Comparison of ENCODE assay signal across 10 cellular contexts in the genomic region with DNA sequence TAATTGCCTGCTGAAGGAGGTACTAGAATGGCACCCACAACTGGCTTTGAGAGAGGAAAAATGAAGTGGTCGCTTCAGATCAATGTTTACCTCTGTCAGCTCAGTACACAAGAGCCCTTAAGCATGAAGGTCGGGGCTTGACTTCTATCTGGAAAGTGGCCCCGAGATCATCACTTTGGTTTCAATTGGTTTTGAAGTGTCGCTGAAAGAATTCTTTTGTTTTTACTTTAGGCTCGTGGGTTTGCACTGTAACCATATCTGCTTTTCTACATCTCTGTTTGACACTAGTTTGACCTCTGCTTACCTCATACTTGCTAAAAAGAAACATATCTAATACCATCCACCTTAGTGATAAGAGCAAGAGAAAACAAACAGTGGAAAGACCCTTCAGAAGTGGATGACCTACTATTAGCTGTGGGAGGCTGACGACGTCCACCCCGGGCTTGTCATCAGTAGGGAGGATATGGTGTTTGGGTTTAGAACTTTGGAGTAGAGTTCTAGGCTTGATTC.
DNase-seq lines count a peak whose midpoint lies in the region; ATAC-seq lines count a peak whose summit lies in the region.
"Had no signal": no experiment of that assay in that cellular context is flagged by ENCODE, and none has a peak within 500 bp of the region (broad histone marks: within the 10 kb centered on the region; RNA-seq: fewer than 3 reads in every experiment).

No MANE protein-coding gene starts in this region.

- ATAC-seq in activated naive CD4-positive, alpha-beta T cell treated with anti-CD3 and anti-CD28 coated beads, Interleukin-2, amount 50 U/mL, for 72 hours: peak; percentile 47 to 74
- ATAC-seq in HG03354 (IDR thresholded peaks at IDR 0.05; ENCODE audit: poor library complexity, severe bottlenecking, unreplicated experiment): peak; percentile 78
- peak; percentile 94 for ATAC-seq in stimulated activated naive CD8-positive, alpha-beta T cell treated with anti-CD3 and anti-CD28 coated beads, Interleukin-15, Interleukin-2, amounts not matched to agents 100 U/mL and 50 U/mL, for 24 hours

- no peak for DNase-seq in activated naive CD4-positive, alpha-beta T cell treated with anti-CD3 and anti-CD28 coated beads, Interleukin-2, amount 50 U/mL, for 72 hours (ENCODE audit: low spot score in 2 of 2)
- no peak for DNase-seq in activated naive CD4-positive, alpha-beta T cell treated with anti-CD3 and anti-CD28 coated beads, Interleukin-2, amount 10 ng/mL, durations not matched to agents 7 days and 5 days
- peak; percentile 30 to 46 for DNase-seq in activated T-cell treated with anti-CD3 and anti-CD28 coated beads, Interleukin-2, amount 50 U/mL, for 48 hours
- no peak for DNase-seq in stimulated activated naive CD8-positive, alpha-beta T cell treated with anti-CD3 and anti-CD28 coated beads, Interleukin-15, Interleukin-2, amounts not matched to agents 100 U/mL and 50 U/mL, for 24 hours
- DNase-seq in T1000 (lab: John Stamatoyannopoulos, UW) (no peak), NCI-H2227 treated with DMSO at 0.1 percent for 48 hours (lab: John Stamatoyannopoulos, UW) (no peak)
- DNase-seq in stimulated activated CD4-positive, alpha-beta T cell treated with anti-CD3 and anti-CD28 coated beads, Interleukin-2, amount 100 ng/mL, for 24 hours: no peak
- DNase-seq: NCI-H1417, nucleus accumbens had no signal

- H3K4me1 Mint-ChIP-seq in activated naive CD4-positive, alpha-beta T cell treated with anti-CD3 and anti-CD28 coated beads, Interleukin-2, amount 10 ng/mL, durations not matched to agents 7 days and 5 days: peaks cover 32% of the 10 kb centered on the region

- peaks cover 40% of the 10 kb centered on the region for H3K27me3 Mint-ChIP-seq in activated naive CD4-positive, alpha-beta T cell treated with anti-CD3 and anti-CD28 coated beads, Interleukin-2, amount 10 ng/mL, durations not matched to agents 7 days and 5 days

- CTCF ChIA-PET in activated naive CD4-positive, alpha-beta T cell treated with anti-CD3 and anti-CD28 coated beads, Interleukin-2, amount 10 ng/mL, durations not matched to agents 7 days and 5 days (lab: Charles Lee): interaction anchor here (0.7 kb wide), 1 partner anchor 360 kb away, joined by 3 read pairs; no protein-coding TSS in a partner anchor

- peaks cover 4 to 10% of the 10 kb centered on the region in 2 donors for H3K9me3 Mint-ChIP-seq in activated naive CD4-positive, alpha-beta T cell treated with anti-CD3 and anti-CD28 coated beads, Interleukin-2, amount 50 U/mL, for 72 hours
- H3K9me3 Mint-ChIP-seq in activated naive CD4-positive, alpha-beta T cell treated with anti-CD3 and anti-CD28 coated beads, Interleukin-2, amount 10 ng/mL, durations not matched to agents 7 days and 5 days: peaks cover 3% of the 10 kb centered on the region

- peak overlapping the region in 1 of 2 donors; percentile 49 for H3K27ac Mint-ChIP-seq in activated naive CD4-positive, alpha-beta T cell treated with anti-CD3 and anti-CD28 coated beads, Interleukin-2, amount 50 U/mL, for 72 hours
- no peak overlapping the region for H3K27ac Mint-ChIP-seq in activated naive CD4-positive, alpha-beta T cell treated with anti-CD3 and anti-CD28 coated beads, Interleukin-2, amount 10 ng/mL, durations not matched to agents 7 days and 5 days

- H3K4me3 Mint-ChIP-seq in activated naive CD4-positive, alpha-beta T cell treated with anti-CD3 and anti-CD28 coated beads, Interleukin-2, amount 10 ng/mL, durations not matched to agents 7 days and 5 days: no peak overlapping the region

- H3K36me3 Mint-ChIP-seq in activated naive CD4-positive, alpha-beta T cell treated with anti-CD3 and anti-CD28 coated beads, Interleukin-2, amount 50 U/mL, for 72 hours: no peaks in the 10 kb centered on the region
- H3K36me3 Mint-ChIP-seq in activated naive CD4-positive, alpha-beta T cell treated with anti-CD3 and anti-CD28 coated beads, Interleukin-2, amount 10 ng/mL, durations not matched to agents 7 days and 5 days: no peaks in the 10 kb centered on the region

Comparison
In these comparisons a context has a peak if more than half of its experiments do, and no peak if none do; other contexts are left out.
1. DNase-seq: peak in activated T-cell treated with anti-CD3 and anti-CD28 coated beads, Interleukin-2, amount 50 U/mL, for 48 hours (2 of 2); none in activated naive CD4-positive, alpha-beta T cell treated with anti-CD3 and anti-CD28 coated beads, Interleukin-2, amount 50 U/mL, for 72 hours (0 of 2), activated naive CD4-positive, alpha-beta T cell treated with anti-CD3 and anti-CD28 coated beads, Interleukin-2, amount 10 ng/mL, durations not matched to agents 7 days and 5 days (single experiment), stimulated activated naive CD8-positive, alpha-beta T cell treated with anti-CD3 and anti-CD28 coated beads, Interleukin-15, Interleukin-2, amounts not matched to agents 100 U/mL and 50 U/mL, for 24 hours (single experiment), T1000 (single experiment), stimulated activated CD4-positive, alpha-beta T cell treated with anti-CD3 and anti-CD28 coated beads, Interleukin-2, amount 100 ng/mL, for 24 hours (0 of 2) and NCI-H2227 treated with DMSO at 0.1 percent for 48 hours (single experiment).
2. Peak in every context shown above with its lines, with median percentiles within 50 percentile points of each other: ATAC-seq.